1 cellular context compared by ENCODE assay signal in genomic region chr17:15944720-15945492, GRCh38.
TF ChIP-seq lines count a peak whose summit lies in the region.

Gene ADORA2B (plus strand): TSS chr17:15945130. CDS start chr17:15945249, 119 bp downstream.

TF ChIP-seq in K562, 482 proteins besides CTCF, POLR2A, EP300 and RAD21 (continued from another document and continues in another):
- TF ChIP-seq ATF6 (CRISPR knock-in tag; IDR thresholded peaks at IDR 0.05): peak; percentile 72; the same call in 1 of the 2 replicates
- no peak for TF ChIP-seq CBX5 (IDR thresholded peaks at IDR 0.05; ENCODE audit: borderline replicate concordance, low read depth)
- peak in 2 of 3 experiments; percentile 50 to 54 for TF ChIP-seq YY1 (IDR thresholded peaks at IDR 0.05; ENCODE audit: borderline replicate concordance in 1 of 3, control insufficient read depth in 1 of 3, extremely low read depth in 1 of 3, insufficient read depth in 3 of 3, insufficient read length in 1 of 3, insufficient replicate concordance in 2 of 3, low read depth in 1 of 3, low read length in 2 of 3)
- no peak for TF ChIP-seq CBFA2T3 (IDR thresholded peaks at IDR 0.05)
- TF ChIP-seq SAFB (IDR thresholded peaks at IDR 0.05; ENCODE audit: borderline replicate concordance, low read depth, low read length): no peak
- no peak for TF ChIP-seq RFX7 (CRISPR knock-in tag; IDR thresholded peaks at IDR 0.05)
- TF ChIP-seq TBL1XR1 (IDR thresholded peaks at IDR 0.05; ENCODE audit: low read length in 2 of 2): no peak
- TF ChIP-seq ATF3 (IDR thresholded peaks at IDR 0.05): no peak
- TF ChIP-seq ATF3 (CRISPR knock-in tag; conservative IDR thresholded peaks at IDR 0.05): no peak
- TF ChIP-seq GMEB1 (CRISPR knock-in tag; IDR thresholded peaks at IDR 0.05): peak; percentile 80
- no peak for TF ChIP-seq ZNF184 (CRISPR knock-in tag; IDR thresholded peaks at IDR 0.05)
- no peak for TF ChIP-seq KLF6 (CRISPR knock-in tag; IDR thresholded peaks at IDR 0.05; ENCODE audit: borderline replicate concordance)
- no peak; the same call in 1 of the 2 replicates for TF ChIP-seq SMAD3 (CRISPR knock-in tag; conservative IDR thresholded peaks at IDR 0.05)
- TF ChIP-seq ESRRB (CRISPR knock-in tag; IDR thresholded peaks at IDR 0.05; ENCODE audit: borderline replicate concordance): no peak
- TF ChIP-seq, protein P1, sequence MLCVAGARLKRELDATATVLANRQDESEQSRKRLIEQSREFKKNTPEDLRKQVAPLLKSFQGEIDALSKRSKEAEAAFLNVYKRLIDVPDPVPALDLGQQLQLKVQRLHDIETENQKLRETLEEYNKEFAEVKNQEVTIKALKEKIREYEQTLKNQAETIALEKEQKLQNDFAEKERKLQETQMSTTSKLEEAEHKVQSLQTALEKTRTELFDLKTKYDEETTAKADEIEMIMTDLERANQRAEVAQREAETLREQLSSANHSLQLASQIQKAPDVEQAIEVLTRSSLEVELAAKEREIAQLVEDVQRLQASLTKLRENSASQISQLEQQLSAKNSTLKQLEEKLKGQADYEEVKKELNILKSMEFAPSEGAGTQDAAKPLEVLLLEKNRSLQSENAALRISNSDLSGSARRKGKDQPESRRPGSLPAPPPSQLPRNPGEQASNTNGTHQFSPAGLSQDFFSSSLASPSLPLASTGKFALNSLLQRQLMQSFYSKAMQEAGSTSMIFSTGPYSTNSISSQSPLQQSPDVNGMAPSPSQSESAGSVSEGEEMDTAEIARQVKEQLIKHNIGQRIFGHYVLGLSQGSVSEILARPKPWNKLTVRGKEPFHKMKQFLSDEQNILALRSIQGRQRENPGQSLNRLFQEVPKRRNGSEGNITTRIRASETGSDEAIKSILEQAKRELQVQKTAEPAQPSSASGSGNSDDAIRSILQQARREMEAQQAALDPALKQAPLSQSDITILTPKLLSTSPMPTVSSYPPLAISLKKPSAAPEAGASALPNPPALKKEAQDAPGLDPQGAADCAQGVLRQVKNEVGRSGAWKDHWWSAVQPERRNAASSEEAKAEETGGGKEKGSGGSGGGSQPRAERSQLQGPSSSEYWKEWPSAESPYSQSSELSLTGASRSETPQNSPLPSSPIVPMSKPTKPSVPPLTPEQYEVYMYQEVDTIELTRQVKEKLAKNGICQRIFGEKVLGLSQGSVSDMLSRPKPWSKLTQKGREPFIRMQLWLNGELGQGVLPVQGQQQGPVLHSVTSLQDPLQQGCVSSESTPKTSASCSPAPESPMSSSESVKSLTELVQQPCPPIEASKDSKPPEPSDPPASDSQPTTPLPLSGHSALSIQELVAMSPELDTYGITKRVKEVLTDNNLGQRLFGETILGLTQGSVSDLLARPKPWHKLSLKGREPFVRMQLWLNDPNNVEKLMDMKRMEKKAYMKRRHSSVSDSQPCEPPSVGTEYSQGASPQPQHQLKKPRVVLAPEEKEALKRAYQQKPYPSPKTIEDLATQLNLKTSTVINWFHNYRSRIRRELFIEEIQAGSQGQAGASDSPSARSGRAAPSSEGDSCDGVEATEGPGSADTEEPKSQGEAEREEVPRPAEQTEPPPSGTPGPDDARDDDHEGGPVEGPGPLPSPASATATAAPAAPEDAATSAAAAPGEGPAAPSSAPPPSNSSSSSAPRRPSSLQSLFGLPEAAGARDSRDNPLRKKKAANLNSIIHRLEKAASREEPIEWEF (CRISPR knock-in tag; IDR thresholded peaks at IDR 0.05): no peak
- peak; percentile 60; the same call in 1 of the 2 replicates for TF ChIP-seq ZNF24 (IDR thresholded peaks at IDR 0.05)
- peak; percentile 82 for TF ChIP-seq RBFOX2 (IDR thresholded peaks at IDR 0.05; ENCODE audit: low read depth, low read length)
- TF ChIP-seq PATZ1 (CRISPR knock-in tag; IDR thresholded peaks at IDR 0.05; ENCODE audit: borderline replicate concordance): no peak
- peak; percentile 23; the same call in 1 of the 2 replicates for TF ChIP-seq ZSCAN29 (IDR thresholded peaks at IDR 0.05)
- no peak for TF ChIP-seq ZFP30 (CRISPR knock-in tag; IDR thresholded peaks at IDR 0.05; ENCODE audit: borderline replicate concordance)
- TF ChIP-seq, protein P2, sequence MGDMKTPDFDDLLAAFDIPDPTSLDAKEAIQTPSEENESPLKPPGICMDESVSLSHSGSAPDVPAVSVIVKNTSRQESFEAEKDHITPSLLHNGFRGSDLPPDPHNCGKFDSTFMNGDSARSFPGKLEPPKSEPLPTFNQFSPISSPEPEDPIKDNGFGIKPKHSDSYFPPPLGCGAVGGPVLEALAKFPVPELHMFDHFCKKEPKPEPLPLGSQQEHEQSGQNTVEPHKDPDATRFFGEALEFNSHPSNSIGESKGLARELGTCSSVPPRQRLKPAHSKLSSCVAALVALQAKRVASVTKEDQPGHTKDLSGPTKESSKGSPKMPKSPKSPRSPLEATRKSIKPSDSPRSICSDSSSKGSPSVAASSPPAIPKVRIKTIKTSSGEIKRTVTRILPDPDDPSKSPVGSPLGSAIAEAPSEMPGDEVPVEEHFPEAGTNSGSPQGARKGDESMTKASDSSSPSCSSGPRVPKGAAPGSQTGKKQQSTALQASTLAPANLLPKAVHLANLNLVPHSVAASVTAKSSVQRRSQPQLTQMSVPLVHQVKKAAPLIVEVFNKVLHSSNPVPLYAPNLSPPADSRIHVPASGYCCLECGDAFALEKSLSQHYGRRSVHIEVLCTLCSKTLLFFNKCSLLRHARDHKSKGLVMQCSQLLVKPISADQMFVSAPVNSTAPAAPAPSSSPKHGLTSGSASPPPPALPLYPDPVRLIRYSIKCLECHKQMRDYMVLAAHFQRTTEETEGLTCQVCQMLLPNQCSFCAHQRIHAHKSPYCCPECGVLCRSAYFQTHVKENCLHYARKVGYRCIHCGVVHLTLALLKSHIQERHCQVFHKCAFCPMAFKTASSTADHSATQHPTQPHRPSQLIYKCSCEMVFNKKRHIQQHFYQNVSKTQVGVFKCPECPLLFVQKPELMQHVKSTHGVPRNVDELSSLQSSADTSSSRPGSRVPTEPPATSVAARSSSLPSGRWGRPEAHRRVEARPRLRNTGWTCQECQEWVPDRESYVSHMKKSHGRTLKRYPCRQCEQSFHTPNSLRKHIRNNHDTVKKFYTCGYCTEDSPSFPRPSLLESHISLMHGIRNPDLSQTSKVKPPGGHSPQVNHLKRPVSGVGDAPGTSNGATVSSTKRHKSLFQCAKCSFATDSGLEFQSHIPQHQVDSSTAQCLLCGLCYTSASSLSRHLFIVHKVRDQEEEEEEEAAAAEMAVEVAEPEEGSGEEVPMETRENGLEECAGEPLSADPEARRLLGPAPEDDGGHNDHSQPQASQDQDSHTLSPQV (IDR thresholded peaks at IDR 0.05): peak; percentile 88
- TF ChIP-seq ZFP91 (CRISPR knock-in tag; IDR thresholded peaks at IDR 0.05): no peak; the same call in 1 of the 2 replicates
- no peak for TF ChIP-seq ZNF408 (CRISPR knock-in tag; IDR thresholded peaks at IDR 0.05; ENCODE audit: low read depth)
- TF ChIP-seq SREBF2 (CRISPR knock-in tag; IDR thresholded peaks at IDR 0.05): no peak
- TF ChIP-seq BRD9 (IDR thresholded peaks at IDR 0.05; ENCODE audit: low read depth, partially characterized antibody): no peak
- TF ChIP-seq CTBP1 (IDR thresholded peaks at IDR 0.05; ENCODE audit: borderline replicate concordance): peak; percentile 84
- TF ChIP-seq, protein P3, sequence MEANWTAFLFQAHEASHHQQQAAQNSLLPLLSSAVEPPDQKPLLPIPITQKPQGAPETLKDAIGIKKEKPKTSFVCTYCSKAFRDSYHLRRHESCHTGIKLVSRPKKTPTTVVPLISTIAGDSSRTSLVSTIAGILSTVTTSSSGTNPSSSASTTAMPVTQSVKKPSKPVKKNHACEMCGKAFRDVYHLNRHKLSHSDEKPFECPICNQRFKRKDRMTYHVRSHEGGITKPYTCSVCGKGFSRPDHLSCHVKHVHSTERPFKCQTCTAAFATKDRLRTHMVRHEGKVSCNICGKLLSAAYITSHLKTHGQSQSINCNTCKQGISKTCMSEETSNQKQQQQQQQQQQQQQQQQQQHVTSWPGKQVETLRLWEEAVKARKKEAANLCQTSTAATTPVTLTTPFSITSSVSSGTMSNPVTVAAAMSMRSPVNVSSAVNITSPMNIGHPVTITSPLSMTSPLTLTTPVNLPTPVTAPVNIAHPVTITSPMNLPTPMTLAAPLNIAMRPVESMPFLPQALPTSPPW (CRISPR knock-in tag; IDR thresholded peaks at IDR 0.05): peak; percentile 30
- TF ChIP-seq ETV6 (IDR thresholded peaks at IDR 0.05; ENCODE audit: borderline replicate concordance in 1 of 2, low read depth in 2 of 2, low read length in 1 of 2): no peak
- TF ChIP-seq ETV6 (CRISPR knock-in tag; IDR thresholded peaks at IDR 0.05; ENCODE audit: borderline replicate concordance): no peak; the same call in 1 of the 2 replicates
- TF ChIP-seq NCOA4 (IDR thresholded peaks at IDR 0.05; ENCODE audit: partially characterized antibody): no peak
- TF ChIP-seq MEIS2 (IDR thresholded peaks at IDR 0.05; ENCODE audit: partially characterized antibody): no peak
